ENCODE assay signal across 23 cellular contexts in the genomic region with DNA sequence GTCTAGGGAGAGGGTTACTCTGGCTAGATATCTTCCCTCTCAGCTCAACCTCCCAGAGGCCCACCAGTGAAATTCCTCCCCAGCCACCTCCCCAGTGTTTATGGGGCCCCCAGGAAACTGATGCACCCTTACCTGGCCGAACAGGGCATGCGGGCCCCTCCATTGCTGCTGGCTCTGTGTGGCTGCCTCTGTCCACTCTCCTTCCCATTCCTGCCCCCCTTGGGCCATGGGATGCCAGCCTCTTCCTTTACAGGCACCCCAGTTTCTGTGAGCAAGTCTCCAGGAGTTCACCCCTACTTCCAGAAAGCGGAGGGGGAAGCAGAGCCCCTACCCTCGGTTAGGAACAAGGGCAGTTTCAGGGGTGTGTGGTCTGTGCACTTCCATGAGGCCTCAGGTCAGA. TPM values are rescaled to one million over a fixed set of nuclear protein-coding genes. Genes with fewer than 3 reads are reported as not detected.
"Had no signal": no experiment of that assay in that cellular context is flagged by ENCODE, and none has a peak within 500 bp of the region (broad histone marks: within the 10 kb centered on the region; RNA-seq: fewer than 3 reads in every experiment).

No MANE protein-coding gene starts in this region.

- ATAC-seq: K562, Panc1, PC-3 had no signal

- H3K9me3 Mint-ChIP-seq: IgD-negative memory B cell had no signal

- H3K9me3 ChIP-seq: SK-N-SH had no signal

- H3K27ac Mint-ChIP-seq: IgD-negative memory B cell had no signal

- H3K4me3 ChIP-seq: K562 had no signal

- H3K36me3 Mint-ChIP-seq: IgD-negative memory B cell had no signal

- DNase-seq: Kasumi-1, MM.1S, NCI-H1092 treated with DMSO at 0.1 percent for 48 hours, NCI-H1436, NCI-H187, NCI-H2029, NCI-H2081 treated with DMSO at 0.1 percent for 48 hours, NCI-H2171, NCI-H226, NCI-H446, NCI-H510A, NCI-H524 treated with DMSO at 0.1 percent for 48 hours, NCI-H69, NCI-H774, PC-3, SHP77, SK-N-SH had no signal

- H3K4me2 ChIP-seq: KMS-11, SK-N-SH had no signal

- H3K9me2 ChIP-seq: SK-N-SH had no signal

- H3K4me3 Mint-ChIP-seq: IgD-negative memory B cell had no signal

- H3K4me1 Mint-ChIP-seq: IgD-negative memory B cell had no signal

- H3K27ac ChIP-seq: HL-60, KMS-11, RWPE1 had no signal

RNA-seq across cellular contexts. Expression of a gene that starts 19.4 kb away (rescaled TPM):
- total RNA-seq: K562 had no signal
- polyA plus RNA-seq: IgD-negative memory B cell, K562, SK-N-SH had no signal

RNA-seq across cellular contexts. Expression of a gene that starts 20.6 kb away (rescaled TPM):
- total RNA-seq: K562 had no signal
